6 cellular contexts compared by ENCODE assay signal in genomic region chr3:163698221-163698620, GRCh38.
DNase-seq lines count a peak whose midpoint lies in the region; ATAC-seq and TF ChIP-seq lines count a peak whose summit lies in the region.
"Not testable (repeated sequence)": the region's sequence is repeated elsewhere in the genome, so short reads cannot be mapped to it uniquely, and the experiment has no call there.

No MANE protein-coding gene starts in this region.

- peak overlapping the region; percentile 1 for H2BK120ac ChIP-seq in trophoblast cell (ENCODE audit: insufficient read depth, low read length, poor library complexity)

- intact Hi-C loops in PC-3 (cut with micrococcal nuclease), result not testable (repeated sequence)

- H2AFZ ChIP-seq in PC-3 (ENCODE audit: low read length); trophoblast cell (ENCODE audit: insufficient read depth, low read length, poor library complexity): not testable (repeated sequence)

- peak overlapping the region; percentile 35 for H2BK12ac ChIP-seq in trophoblast cell (ENCODE audit: low read length)

- not testable (repeated sequence) for H3K4me3 ChIP-seq in PC-3 (ENCODE audit: low read length); epithelial cell of esophagus (ENCODE audit: low read length); trophoblast cell (ENCODE audit: low read depth, low read length)

- peak; percentile 46 for ATAC-seq in PC-3

- not testable (repeated sequence) for H3K9me2 ChIP-seq in PC-3 (replicated peaks; ENCODE audit: low read length)

- not testable (repeated sequence) for H3K9ac ChIP-seq in PC-3 (ENCODE audit: low read length); trophoblast cell (ENCODE audit: low read length)

- H3K79me2 ChIP-seq in PC-3 (ENCODE audit: low read length); trophoblast cell (ENCODE audit: control insufficient read depth, insufficient read depth, low read length, poor library complexity): not testable (repeated sequence)

- H4K12ac ChIP-seq in trophoblast cell (ENCODE audit: low read depth, low read length), result not testable (repeated sequence)

- H4K20me1 ChIP-seq in PC-3 (ENCODE audit: low read length), result not testable (repeated sequence)

- H3K9me3 ChIP-seq in PC-3 (ENCODE audit: low read length); trophoblast cell (ENCODE audit: insufficient read depth, low read depth, low read length): not testable (repeated sequence)

- H3K27ac ChIP-seq in PC-3 (ENCODE audit: low read length), result peak overlapping the region; percentile 11; the same call in 1 of the 2 replicates
- H3K27ac ChIP-seq in trophoblast cell (ENCODE audit: low read depth, low read length), result peak overlapping the region; percentile 9

- DNase-seq in DMS53 (lab: John Stamatoyannopoulos, UW) (peak; percentile 67), ELF-1 (ENCODE audit: low read depth, low spot score) (peak; percentile 69), PC-3 (peak; percentile 93), SIG-M5 treated with dmso at 0.1 percent for 504 hours (lab: John Stamatoyannopoulos, UW; ENCODE audit: unreplicated experiment) (peak; percentile 21), epithelial cell of esophagus (ENCODE audit: low read depth) (peak; percentile 21), trophoblast cell (peak; percentile 60 to 90)

- H3K79me1 ChIP-seq in trophoblast cell (ENCODE audit: low read length), result not testable (repeated sequence)

- not testable (repeated sequence) for H3K27me3 ChIP-seq in PC-3 (ENCODE audit: low read length); trophoblast cell (ENCODE audit: insufficient read depth, low read length)

- not testable (repeated sequence) for H4K8ac ChIP-seq in trophoblast cell (ENCODE audit: low read depth, low read length)

- not testable (repeated sequence) for H3K14ac ChIP-seq in trophoblast cell (ENCODE audit: low read length)

- not testable (repeated sequence) for H3K23ac ChIP-seq in trophoblast cell (ENCODE audit: low read length)

- not testable (repeated sequence) for H4K91ac ChIP-seq in trophoblast cell (ENCODE audit: low read depth, low read length)

- WGBS in trophoblast cell (ENCODE audit: extremely low coverage, insufficient coverage, insufficient read length), result no CpG with 5 or more reads among the region's 5 CpGs

- H2BK5ac ChIP-seq in trophoblast cell (ENCODE audit: low read depth, low read length, poor library complexity), result not testable (repeated sequence)

- not testable (repeated sequence) for TF ChIP-seq CTCF in PC-3 (conservative IDR thresholded peaks at IDR 0.05; ENCODE audit: low read depth, low read length); epithelial cell of esophagus (IDR thresholded peaks at IDR 0.05; ENCODE audit: insufficient read depth, low read depth, low read length, missing control alignments)

- H3K4ac ChIP-seq in trophoblast cell (ENCODE audit: low read depth, low read length), result not testable (repeated sequence)

- not testable (repeated sequence) for H2AK5ac ChIP-seq in trophoblast cell (ENCODE audit: low read length)

- H3K4me2 ChIP-seq in PC-3 (ENCODE audit: low read length), result 0 out of 2 replicates have a peak overlapping the region, but pooled peaks have one; percentile 49
- not testable (repeated sequence) for H3K4me2 ChIP-seq in trophoblast cell (ENCODE audit: low read length)

- BruUV-seq in PC-3 (replicated peaks; lab: Mats Ljungman, UMichigan), result not testable (repeated sequence)

- POLR2A ChIA-PET in PC-3 (lab: Charles Lee; ENCODE audit: unreplicated experiment), result not testable (repeated sequence)

- CTCF ChIA-PET in PC-3 (lab: Charles Lee), result not testable (repeated sequence)

- not testable (repeated sequence) for H3K18ac ChIP-seq in trophoblast cell (ENCODE audit: low read length)

- H3K36me3 ChIP-seq in PC-3 (ENCODE audit: low read depth, low read length); trophoblast cell (ENCODE audit: control insufficient read depth in 1 of 2, insufficient read depth in 2 of 2, low read length in 2 of 2): not testable (repeated sequence)

- peaks cover 17% of the 10 kb centered on the region for H3K4me1 ChIP-seq in PC-3 (ENCODE audit: insufficient read depth, low read length)
- not testable (repeated sequence) for H3K4me1 ChIP-seq in trophoblast cell (ENCODE audit: control insufficient read depth in 1 of 2, insufficient read depth in 2 of 2, low read length in 2 of 2)

- not testable (repeated sequence) for H3F3A ChIP-seq in PC-3 (ENCODE audit: low read length, unreplicated experiment)

Comparison
In these comparisons a context has a peak if more than half of its experiments do, and no peak if none do; other contexts are left out.
1. DNase-seq: peak in every context shown above with its lines; median percentile 93 in PC-3; 75 in trophoblast cell; 69 in ELF-1; 67 in DMS53; 21 in SIG-M5 treated with dmso at 0.1 percent for 504 hours; 21 in epithelial cell of esophagus.